ENCODE assay signal across 11 cellular contexts in genomic region chr19:49064768-49065611, GRCh38. TPM values are rescaled to one million over a fixed set of nuclear protein-coding genes. Genes with fewer than 3 reads are reported as not detected.
DNase-seq lines count a peak whose midpoint lies in the region; ATAC-seq lines count a peak whose summit lies in the region.
"Had no signal": no experiment of that assay in that cellular context is flagged by ENCODE, and none has a peak within 500 bp of the region (broad histone marks: within the 10 kb centered on the region; RNA-seq: fewer than 3 reads in every experiment).

TSS of gene NTF4 (minus strand) at chr19:49064818. CDS start at chr19:49061997, 2,821 bp downstream.

- H3K4me1 Mint-ChIP-seq in T-cell = peaks cover 0 to 5% (median 3%) of the 10 kb centered on the region in 3 donors
- H3K4me1 Mint-ChIP-seq: activated B cell treated with CpG ODN at 0.5 μM for 24 hours had no signal

- H3K4me1 ChIP-seq in iPS DF 6.9 (ENCODE audit: control insufficient read depth, insufficient read depth, low read length) (peaks cover 4% of the 10 kb centered on the region), thymus (ENCODE audit: control insufficient read depth, insufficient read depth, low read length) (no peaks in the 10 kb centered on the region)

- H3K27me3 Mint-ChIP-seq in T-cell = peaks cover 44 to 64% of the 10 kb centered on the region in 2 donors

- POLR2A ChIA-PET in T-cell (lab: Charles Lee) = interaction anchor here in 1 of 2 donors (0.6 kb wide), 1 partner anchor 137 kb away, joined by 6 read pairs; no protein-coding TSS in a partner anchor

- H3K36me3 ChIP-seq in iPS DF 6.9 (ENCODE audit: control insufficient read depth, insufficient read depth, low read length) (no peaks in the 10 kb centered on the region), thymus (ENCODE audit: control insufficient read depth, insufficient read depth) (no peaks in the 10 kb centered on the region)

- peaks cover 3% of the 10 kb centered on the region for H3K36me3 Mint-ChIP-seq in T-cell

- H3K4me3 ChIP-seq in iPS DF 6.9 (ENCODE audit: low read length) = peak within 1 kb of the TSS; percentile 34; the same call in 1 of the 2 replicates
- peak within 1 kb of the TSS; percentile 38 for H3K4me3 ChIP-seq in thymus (ENCODE audit: low read length)

- H3K27me3 ChIP-seq in iPS DF 6.9 (ENCODE audit: control insufficient read depth, insufficient read depth, low read length) = peaks cover 9% of the 10 kb centered on the region; the same call in 1 of the 2 replicates
- H3K27me3 ChIP-seq in thymus (ENCODE audit: control insufficient read depth, insufficient read depth) = peaks cover 29% of the 10 kb centered on the region

- DNase-seq in NCI-H510A treated with DMSO at 0.1 percent for 48 hours (lab: John Stamatoyannopoulos, UW) (peak; percentile 9), NCI-H510A (lab: John Stamatoyannopoulos, UW) (no peak), T-cell (no peak), iPS DF 6.9 (ENCODE audit: low read depth, low spot score) (no peak), NCI-H187 treated with DMSO at 0.1 percent for 48 hours (lab: John Stamatoyannopoulos, UW) (no peak), glomerular visceral epithelial cell (ENCODE audit: extremely low spot score) (no peak)
- DNase-seq: activated B cell treated with CpG ODN at 0.5 μM for 24 hours, DMS153 had no signal

- H3K4me3 Mint-ChIP-seq in T-cell = peak within 1 kb of the TSS in 1 of 3 donors; percentile 13
- H3K4me3 Mint-ChIP-seq: activated B cell treated with CpG ODN at 0.5 μM for 24 hours had no signal

- no CpG with 5 or more reads among the region's 53 CpGs for WGBS in iPS DF 6.9 (ENCODE audit: insufficient coverage, insufficient read length)
- 9% methylated on average over 53 of the region's 53 CpGs for WGBS in thymus

- H3K27ac ChIP-seq in iPS DF 6.9 (ENCODE audit: low read length) (no peak within 1 kb of the TSS), thymus (ENCODE audit: low read depth) (peak within 1 kb of the TSS; percentile 48)

- no peak within 1 kb of the TSS for H3K27ac Mint-ChIP-seq in T-cell
- H3K27ac Mint-ChIP-seq: activated B cell treated with CpG ODN at 0.5 μM for 24 hours had no signal

- ATAC-seq in T-cell (replicated peaks in 1 of 4) (peak in 3 of 4 experiments; percentile 15 to 39 (median 19)), GM21529 (IDR thresholded peaks at IDR 0.05; ENCODE audit: unreplicated experiment) (no peak)

- CTCF ChIA-PET in T-cell (lab: Charles Lee) = no interaction called here

- H3K9me3 ChIP-seq in iPS DF 6.9 (ENCODE audit: control insufficient read depth, insufficient read depth, low read length) (no peaks in the 10 kb centered on the region), thymus (ENCODE audit: control insufficient read depth) (no peaks in the 10 kb centered on the region)

- H3K9me3 Mint-ChIP-seq in T-cell = peaks cover 0 to 5% (median 0%) of the 10 kb centered on the region in 3 donors
- H3K9me3 Mint-ChIP-seq: activated B cell treated with CpG ODN at 0.5 μM for 24 hours had no signal

RNA-seq across cellular contexts. Expression of gene NTF4, which starts in this region (rescaled TPM):
- total RNA-seq in T-cell = not detected
- polyA plus RNA-seq in thymus = 30.1 TPM
- total RNA-seq: activated B cell treated with CpG ODN at 0.5 μM for 24 hours, glomerular endothelial cell had no signal

Comparison
In these comparisons a context has a peak if more than half of its experiments do, and no peak if none do; other contexts are left out.
1. Peak in ATAC-seq in T-cell; RNA of the gene not detected or under 1 TPM.